Comparison of ENCODE assay signal across 9 cellular contexts in the genomic region with DNA sequence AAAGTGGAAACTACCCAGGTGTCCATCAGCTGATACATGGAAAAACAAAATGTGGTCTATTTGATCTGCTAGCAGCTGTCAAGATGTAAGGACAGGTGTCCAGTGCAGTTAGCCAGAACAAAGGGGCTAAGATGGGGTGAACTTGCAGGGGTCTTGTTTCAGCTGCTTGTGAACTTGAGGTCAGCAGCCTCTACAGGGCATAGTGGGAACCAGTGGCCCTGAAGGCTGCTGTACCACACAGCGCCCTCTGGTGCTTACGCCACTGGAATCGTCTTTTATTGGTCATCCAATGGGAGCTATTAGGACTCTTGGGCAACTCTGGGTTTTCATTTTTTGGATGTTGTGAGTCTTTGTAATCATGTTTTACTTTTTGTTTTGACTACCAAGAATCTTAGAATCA.
DNase-seq lines count a peak whose midpoint lies in the region; ATAC-seq and TF ChIP-seq lines count a peak whose summit lies in the region.
"Had no signal": no experiment of that assay in that cellular context is flagged by ENCODE, and none has a peak within 500 bp of the region (broad histone marks: within the 10 kb centered on the region; RNA-seq: fewer than 3 reads in every experiment).

No MANE protein-coding gene starts in this region.

- H3K36me3 Mint-ChIP-seq in T-helper 2 cell treated with Interferon-gamma antibody and Interleukin-4, amounts not matched to agents 5 μg/mL and 100 μg/mL, for 36 hours (ENCODE audit: low read depth) = no peaks in the 10 kb centered on the region
- no peaks in the 10 kb centered on the region for H3K36me3 Mint-ChIP-seq in glutamatergic neuron (ENCODE audit: unreplicated experiment)

- no peak overlapping the region for H3K4me3 Mint-ChIP-seq in T-helper 2 cell treated with Interferon-gamma antibody and Interleukin-4, amounts not matched to agents 5 μg/mL and 100 μg/mL, for 36 hours
- no peak overlapping the region for H3K4me3 Mint-ChIP-seq in glutamatergic neuron (ENCODE audit: unreplicated experiment)
- H3K4me3 Mint-ChIP-seq: central memory CD8-positive, alpha-beta T cell had no signal

- H3K27ac Mint-ChIP-seq in T-helper 2 cell treated with Interferon-gamma antibody and Interleukin-4, amounts not matched to agents 5 μg/mL and 100 μg/mL, for 36 hours = no peak overlapping the region
- H3K27ac Mint-ChIP-seq in glutamatergic neuron (ENCODE audit: unreplicated experiment) = no peak overlapping the region

- no peaks in the 10 kb centered on the region for H3K4me1 ChIP-seq in testis

- H3K27ac ChIP-seq in testis = no peak overlapping the region

- ATAC-seq in HG03457 (IDR thresholded peaks at IDR 0.05; ENCODE audit: unreplicated experiment) (no peak), GM21526 (IDR thresholded peaks at IDR 0.05; ENCODE audit: low FRiP score, unreplicated experiment) (no peak)

- WGBS in testis, 2 donors = 80 to 85% methylated on average over 3 of the region's 3 CpGs

- no peak for TF ChIP-seq POLR2A in testis (IDR thresholded peaks at IDR 0.05)

- peaks cover 8% of the 10 kb centered on the region for H3K4me1 Mint-ChIP-seq in T-helper 2 cell treated with Interferon-gamma antibody and Interleukin-4, amounts not matched to agents 5 μg/mL and 100 μg/mL, for 36 hours (ENCODE audit: low read depth)
- H3K4me1 Mint-ChIP-seq in glutamatergic neuron (ENCODE audit: low read depth, unreplicated experiment) = peaks cover 4% of the 10 kb centered on the region

- no peaks in the 10 kb centered on the region for H3K9me3 ChIP-seq in testis

- peak; percentile 69 for TF ChIP-seq CTCF in AG10803 (conservative IDR thresholded peaks at IDR 0.05; ENCODE audit: low read length)
- TF ChIP-seq CTCF in glutamatergic neuron (IDR thresholded peaks at IDR 0.05; ENCODE audit: partially characterized antibody, unreplicated experiment) = peak; percentile 56
- TF ChIP-seq CTCF in testis (IDR thresholded peaks at IDR 0.05) = peak in 2 of 3 experiments; percentile 16 to 26

- H3K4me3 ChIP-seq in AG10803 (ENCODE audit: low read length) (no peak overlapping the region), testis (no peak overlapping the region)

- H3K27me3 ChIP-seq in testis = no peaks in the 10 kb centered on the region

- CTCF ChIA-PET in HEK293T (lab: Yijun Ruan, JAX) = interaction anchor here (0.9 to 1.3 kb wide), 3 partner anchors 21 to 348 kb away, joined by 3 to 11 read pairs (median 3); no protein-coding TSS in a partner anchor

- H3K9me3 Mint-ChIP-seq in T-helper 2 cell treated with Interferon-gamma antibody and Interleukin-4, amounts not matched to agents 5 μg/mL and 100 μg/mL, for 36 hours = no peaks in the 10 kb centered on the region
- peaks cover 3% of the 10 kb centered on the region for H3K9me3 Mint-ChIP-seq in glutamatergic neuron (ENCODE audit: unreplicated experiment)
- H3K9me3 Mint-ChIP-seq: central memory CD8-positive, alpha-beta T cell had no signal

- DNase-seq in AG10803 (ENCODE audit: low read depth) = peak; percentile 59
- DNase-seq in HEK293T (ENCODE audit: extremely low spot score) = peak; percentile 47
- peak; percentile 12 for DNase-seq in T-helper 2 cell treated with Interferon-gamma antibody and Interleukin-4, amounts not matched to agents 5 μg/mL and 100 μg/mL, for 36 hours (ENCODE audit: low spot score)
- peak; percentile 82 for DNase-seq in glutamatergic neuron
- peak; percentile 56 for DNase-seq in testis
- no peak for DNase-seq in effector CD4-positive, alpha-beta T cell

- no peaks in the 10 kb centered on the region for H3K36me3 ChIP-seq in testis (ENCODE audit: low read depth, missing control alignments)

- POLR2A ChIA-PET in HEK293T (lab: Yijun Ruan, JAX) = no interaction called here

- peaks cover 3% of the 10 kb centered on the region for H3K27me3 Mint-ChIP-seq in T-helper 2 cell treated with Interferon-gamma antibody and Interleukin-4, amounts not matched to agents 5 μg/mL and 100 μg/mL, for 36 hours (ENCODE audit: low read depth)
- no peaks in the 10 kb centered on the region for H3K27me3 Mint-ChIP-seq in glutamatergic neuron (ENCODE audit: unreplicated experiment)

- intact Hi-C loops in testis (cut with DNase I; ENCODE audit: low total_unique reads) = no loop called here

TF ChIP-seq in HEK293T, 16 proteins besides CTCF, POLR2A, EP300 and RAD21:
- TF ChIP-seq LEF1 (IDR thresholded peaks at IDR 0.05; ENCODE audit: borderline replicate concordance) (no peak), TARDBP (IDR thresholded peaks at IDR 0.05) (no peak), ARNT (IDR thresholded peaks at IDR 0.05) (no peak), ELF4 (IDR thresholded peaks at IDR 0.05) (no peak), L3MBTL2 (conservative IDR thresholded peaks at IDR 0.05) (no peak)
TF ChIP-seq in HEK293T: peak in this region for 0.
